12 cellular contexts compared by ENCODE assay signal in the genomic region with DNA sequence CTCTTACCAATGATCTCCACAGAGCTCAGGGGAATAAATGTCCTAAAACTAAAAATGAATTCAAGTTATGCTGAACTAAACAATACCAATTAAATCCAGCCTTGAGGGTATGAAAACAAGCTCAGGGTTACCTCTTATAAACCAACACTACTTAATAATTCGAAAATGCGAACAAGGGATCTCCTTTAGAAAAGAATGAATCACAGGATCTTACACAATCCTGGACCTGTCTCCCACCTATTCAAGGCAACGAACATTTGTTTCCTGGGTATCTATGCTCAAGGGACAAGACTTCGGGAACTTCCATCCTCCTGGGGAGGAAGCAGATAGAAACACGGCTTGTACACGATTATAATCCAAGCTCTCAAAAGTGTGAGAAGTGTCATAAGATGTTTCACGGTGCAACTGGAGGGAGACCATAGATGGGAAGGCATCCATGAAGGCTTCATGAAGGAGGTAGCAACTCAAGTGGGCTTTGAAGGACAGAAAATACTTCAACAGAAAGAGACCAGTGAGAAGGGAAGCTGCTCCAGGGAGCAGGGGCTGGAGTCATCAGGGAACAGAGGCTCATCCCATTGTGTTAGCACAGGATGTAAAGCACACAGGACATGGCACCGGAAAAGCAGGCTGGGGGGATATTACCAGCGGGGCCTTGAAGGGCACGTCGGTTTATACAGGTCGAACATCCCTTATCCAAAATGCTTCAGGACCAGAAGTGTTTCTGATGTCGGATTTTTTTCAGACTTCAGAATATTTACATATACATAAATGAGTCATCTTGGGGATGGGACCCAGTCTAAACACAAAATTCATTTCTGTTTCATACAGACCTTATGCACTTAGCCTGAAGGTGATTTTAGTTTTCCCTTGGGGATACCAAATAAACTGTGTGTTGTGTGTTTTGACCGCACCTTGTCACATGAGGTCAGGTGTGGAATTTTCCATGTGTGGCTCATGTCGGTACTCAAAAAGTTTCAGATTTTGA.
DNase-seq lines count a peak whose midpoint lies in the region; ATAC-seq and TF ChIP-seq lines count a peak whose summit lies in the region.
"Had no signal": no experiment of that assay in that cellular context is flagged by ENCODE, and none has a peak within 500 bp of the region (broad histone marks: within the 10 kb centered on the region; RNA-seq: fewer than 3 reads in every experiment).

No MANE protein-coding gene starts in this region.

- H3K27me3 Mint-ChIP-seq in stimulated activated naive B cell treated with anti-CD40 and anti-IgM and Interleukin-4, amounts not matched to agents 10 μg/mL and 1 μg/mL and 100 μg/mL, for 72 hours = no peaks in the 10 kb centered on the region
- H3K27me3 Mint-ChIP-seq in activated T-helper 2 cell treated with anti-CD3 and anti-CD28 coated beads, Interferon-gamma antibody, Interleukin-2, Interleukin-4, amounts not matched to agents 10 μg/mL and 5 μg/mL and 100 μg/mL, durations not matched to agents 14 hours and 24 hours and 36 hours (ENCODE audit: low read depth) = no peaks in the 10 kb centered on the region

- H3K4me1 ChIP-seq in heart left ventricle (peaks cover 0 to 50% (median 14%) of the 10 kb centered on the region in 12 donors), right atrium auricular region (peaks cover 0 to 24% of the 10 kb centered on the region in 2 donors)

- DNase-seq in heart left ventricle = no peak
- no peak for DNase-seq in right atrium auricular region (ENCODE audit: low spot score)
- DNase-seq in HPDE6-E6E7 (ENCODE audit: extremely low spot score) = peak; percentile 33
- no peak for DNase-seq in stimulated activated naive B cell treated with anti-CD40 and anti-IgM and Interleukin-4, amounts not matched to agents 10 μg/mL and 1 μg/mL and 100 μg/mL, for 72 hours
- no peak for DNase-seq in activated T-helper 2 cell treated with anti-CD3 and anti-CD28 coated beads, Interferon-gamma antibody, Interleukin-2, Interleukin-4, amounts not matched to agents 10 μg/mL and 5 μg/mL and 100 μg/mL, durations not matched to agents 14 hours and 24 hours and 36 hours (ENCODE audit: low spot score)
- DNase-seq in activated naive CD4-positive, alpha-beta T cell (lab: John Stamatoyannopoulos, UW) = no peak
- no peak for DNase-seq in effector CD4-positive, alpha-beta T cell
- DNase-seq: 8988T; activated CD8-positive, alpha-beta T cell treated with anti-CD3 and anti-CD28 coated beads, Interleukin-2, amount 10 ng/mL, durations not matched to agents 7 days and 5 days; DMS 273 treated with DMSO at 0.1 percent for 48 hours had no signal

- WGBS in heart left ventricle, 4 donors = 58 to 73% (median 69%) methylated on average over 15 of the region's 15 CpGs

- H3K27ac ChIP-seq in heart left ventricle (peak overlapping the region in 10 of 12 donors; percentile 2 to 42 (median 24)), right atrium auricular region (no peak overlapping the region)

- no peak for TF ChIP-seq POLR2A in heart left ventricle (IDR thresholded peaks at IDR 0.05)

- peaks cover 0 to 20% (median 0%) of the 10 kb centered on the region in 9 donors for H3K36me3 ChIP-seq in heart left ventricle
- H3K36me3 ChIP-seq in right atrium auricular region = no peaks in the 10 kb centered on the region

- intact Hi-C loops in heart left ventricle (cut with DNase I) = loop anchor here in 1 of 10 donors (5.0 kb wide), 1 partner anchor 80 kb away; no protein-coding TSS in a partner anchor
- intact Hi-C loops in activated T-helper 2 cell treated with anti-CD3 and anti-CD28 coated beads, Interferon-gamma antibody, Interleukin-2, Interleukin-4, amounts not matched to agents 10 μg/mL and 5 μg/mL and 100 μg/mL, durations not matched to agents 14 hours and 24 hours and 36 hours (cut with micrococcal nuclease) = no loop called here

- peaks cover 45 to 58% of the 10 kb centered on the region in 2 donors for H3K4me1 Mint-ChIP-seq in stimulated activated naive B cell treated with anti-CD40 and anti-IgM and Interleukin-4, amounts not matched to agents 10 μg/mL and 1 μg/mL and 100 μg/mL, for 72 hours
- no peaks in the 10 kb centered on the region for H3K4me1 Mint-ChIP-seq in activated T-helper 2 cell treated with anti-CD3 and anti-CD28 coated beads, Interferon-gamma antibody, Interleukin-2, Interleukin-4, amounts not matched to agents 10 μg/mL and 5 μg/mL and 100 μg/mL, durations not matched to agents 14 hours and 24 hours and 36 hours (ENCODE audit: low read depth)

- peaks cover 4 to 11% of the 10 kb centered on the region in 2 donors for H3K9me3 Mint-ChIP-seq in stimulated activated naive B cell treated with anti-CD40 and anti-IgM and Interleukin-4, amounts not matched to agents 10 μg/mL and 1 μg/mL and 100 μg/mL, for 72 hours
- H3K9me3 Mint-ChIP-seq in activated T-helper 2 cell treated with anti-CD3 and anti-CD28 coated beads, Interferon-gamma antibody, Interleukin-2, Interleukin-4, amounts not matched to agents 10 μg/mL and 5 μg/mL and 100 μg/mL, durations not matched to agents 14 hours and 24 hours and 36 hours = peaks cover 4% of the 10 kb centered on the region

- no peak overlapping the region for H3K4me3 ChIP-seq in heart left ventricle
- H3K4me3 ChIP-seq in right atrium auricular region = no peak overlapping the region

- TF ChIP-seq CTCF in heart left ventricle (IDR thresholded peaks at IDR 0.05) = no peak
- TF ChIP-seq CTCF in right atrium auricular region (IDR thresholded peaks at IDR 0.05) = no peak

- H3K9me3 ChIP-seq in heart left ventricle (no peaks in the 10 kb centered on the region), right atrium auricular region (no peaks in the 10 kb centered on the region)

- peaks cover 66 to 75% of the 10 kb centered on the region in 2 donors for H3K36me3 Mint-ChIP-seq in stimulated activated naive B cell treated with anti-CD40 and anti-IgM and Interleukin-4, amounts not matched to agents 10 μg/mL and 1 μg/mL and 100 μg/mL, for 72 hours
- no peaks in the 10 kb centered on the region for H3K36me3 Mint-ChIP-seq in activated T-helper 2 cell treated with anti-CD3 and anti-CD28 coated beads, Interferon-gamma antibody, Interleukin-2, Interleukin-4, amounts not matched to agents 10 μg/mL and 5 μg/mL and 100 μg/mL, durations not matched to agents 14 hours and 24 hours and 36 hours (ENCODE audit: low read depth)

- H3K27me3 ChIP-seq in heart left ventricle (no peaks in the 10 kb centered on the region), right atrium auricular region (no peaks in the 10 kb centered on the region)

- H3K27ac Mint-ChIP-seq in stimulated activated naive B cell treated with anti-CD40 and anti-IgM and Interleukin-4, amounts not matched to agents 10 μg/mL and 1 μg/mL and 100 μg/mL, for 72 hours = peak overlapping the region; percentile 60
- no peak overlapping the region for H3K27ac Mint-ChIP-seq in activated T-helper 2 cell treated with anti-CD3 and anti-CD28 coated beads, Interferon-gamma antibody, Interleukin-2, Interleukin-4, amounts not matched to agents 10 μg/mL and 5 μg/mL and 100 μg/mL, durations not matched to agents 14 hours and 24 hours and 36 hours
- H3K27ac Mint-ChIP-seq: activated CD8-positive, alpha-beta T cell treated with anti-CD3 and anti-CD28 coated beads, Interleukin-2, amount 10 ng/mL, durations not matched to agents 7 days and 5 days had no signal

- ATAC-seq in heart left ventricle = peak in 1 of 4 donors; percentile 42
- peak; percentile 15 for ATAC-seq in esophagus mucosa
- ATAC-seq in stimulated activated naive B cell treated with anti-CD40 and anti-IgM and Interleukin-4, amounts not matched to agents 10 μg/mL and 1 μg/mL and 100 μg/mL, for 72 hours (replicated peaks) = peak; percentile 57 to 68
- ATAC-seq: activated CD8-positive, alpha-beta T cell treated with anti-CD3 and anti-CD28 coated beads, Interleukin-2, amount 10 ng/mL, durations not matched to agents 7 days and 5 days; Panc1 had no signal

- H3K4me3 Mint-ChIP-seq in stimulated activated naive B cell treated with anti-CD40 and anti-IgM and Interleukin-4, amounts not matched to agents 10 μg/mL and 1 μg/mL and 100 μg/mL, for 72 hours = peak overlapping the region in 1 of 2 donors; percentile 14
- H3K4me3 Mint-ChIP-seq in activated T-helper 2 cell treated with anti-CD3 and anti-CD28 coated beads, Interferon-gamma antibody, Interleukin-2, Interleukin-4, amounts not matched to agents 10 μg/mL and 5 μg/mL and 100 μg/mL, durations not matched to agents 14 hours and 24 hours and 36 hours (ENCODE audit: low read depth) = no peak overlapping the region
- H3K4me3 Mint-ChIP-seq: activated CD8-positive, alpha-beta T cell treated with anti-CD3 and anti-CD28 coated beads, Interleukin-2, amount 10 ng/mL, durations not matched to agents 7 days and 5 days had no signal

Comparison
In these comparisons a context has a peak if more than half of its experiments do, and no peak if none do; other contexts are left out.
1. H3K27ac ChIP-seq: peak in heart left ventricle (10 of 12); none in right atrium auricular region (0 of 2).